In the genomic region with DNA sequence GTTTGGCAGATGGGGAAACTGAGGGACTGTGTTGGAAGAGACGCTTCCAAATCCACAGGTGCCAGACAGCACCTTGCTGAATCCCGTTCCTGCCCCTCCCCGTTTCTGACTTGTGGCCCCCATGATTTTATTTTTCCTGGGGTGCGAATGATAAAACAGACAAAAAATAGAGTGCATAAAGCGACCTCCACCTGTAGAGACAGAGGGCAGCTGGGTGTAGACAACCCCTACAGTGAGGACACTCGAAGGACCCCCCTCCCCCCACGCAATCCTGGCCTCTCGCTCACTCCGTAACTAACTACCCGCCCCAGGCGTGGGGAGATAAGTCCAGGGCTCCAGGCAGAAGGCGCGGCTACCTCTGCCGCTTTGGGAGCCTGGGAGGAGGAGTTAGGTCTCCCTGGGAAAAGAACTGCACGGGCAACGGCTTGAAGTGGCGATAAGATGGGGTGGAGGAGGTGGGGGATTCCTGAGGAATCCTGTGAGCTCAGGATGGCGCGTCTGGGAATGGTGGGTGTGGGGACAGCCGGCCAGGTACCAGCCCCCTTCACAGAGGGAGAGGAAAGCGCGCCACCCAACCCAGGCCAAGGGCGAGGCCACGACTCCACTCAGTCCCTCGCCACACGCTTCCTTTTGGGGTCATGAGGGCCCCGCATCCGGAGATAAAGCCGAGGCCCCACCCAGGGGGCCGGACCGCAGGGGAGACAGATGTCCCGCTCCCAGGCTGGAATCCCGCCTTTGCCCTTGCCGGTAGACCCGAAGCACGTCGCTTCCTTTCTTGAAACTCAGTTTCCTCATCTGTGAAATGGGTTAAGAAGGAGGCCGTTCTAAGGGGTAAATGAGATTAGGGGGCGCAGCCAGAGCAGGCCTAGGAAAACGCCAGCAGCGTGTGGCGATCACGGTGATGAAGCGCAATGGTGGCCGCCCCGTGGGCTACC, we compare ENCODE assay signal across 1 cellular context.
A peak's percentile ranks its signal among the peaks of the same experiment; 100 is the strongest.
TF ChIP-seq lines count a peak whose summit lies in the region.

No MANE protein-coding gene starts in this region.

TF ChIP-seq in GM12878, 131 proteins besides CTCF, POLR2A, EP300 and RAD21 (continued from another document):
- TF ChIP-seq, protein P1, sequence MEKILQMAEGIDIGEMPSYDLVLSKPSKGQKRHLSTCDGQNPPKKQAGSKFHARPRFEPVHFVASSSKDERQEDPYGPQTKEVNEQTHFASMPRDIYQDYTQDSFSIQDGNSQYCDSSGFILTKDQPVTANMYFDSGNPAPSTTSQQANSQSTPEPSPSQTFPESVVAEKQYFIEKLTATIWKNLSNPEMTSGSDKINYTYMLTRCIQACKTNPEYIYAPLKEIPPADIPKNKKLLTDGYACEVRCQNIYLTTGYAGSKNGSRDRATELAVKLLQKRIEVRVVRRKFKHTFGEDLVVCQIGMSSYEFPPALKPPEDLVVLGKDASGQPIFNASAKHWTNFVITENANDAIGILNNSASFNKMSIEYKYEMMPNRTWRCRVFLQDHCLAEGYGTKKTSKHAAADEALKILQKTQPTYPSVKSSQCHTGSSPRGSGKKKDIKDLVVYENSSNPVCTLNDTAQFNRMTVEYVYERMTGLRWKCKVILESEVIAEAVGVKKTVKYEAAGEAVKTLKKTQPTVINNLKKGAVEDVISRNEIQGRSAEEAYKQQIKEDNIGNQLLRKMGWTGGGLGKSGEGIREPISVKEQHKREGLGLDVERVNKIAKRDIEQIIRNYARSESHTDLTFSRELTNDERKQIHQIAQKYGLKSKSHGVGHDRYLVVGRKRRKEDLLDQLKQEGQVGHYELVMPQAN (conservative IDR thresholded peaks at IDR 0.05): peak; percentile 22; the same call in 1 of the 2 replicates
- TF ChIP-seq NFIC (IDR thresholded peaks at IDR 0.05; ENCODE audit: low read depth, low read length): no peak
- peak; percentile 76 to 78 for TF ChIP-seq IKZF2 (IDR thresholded peaks at IDR 0.05)
- TF ChIP-seq, protein P2, sequence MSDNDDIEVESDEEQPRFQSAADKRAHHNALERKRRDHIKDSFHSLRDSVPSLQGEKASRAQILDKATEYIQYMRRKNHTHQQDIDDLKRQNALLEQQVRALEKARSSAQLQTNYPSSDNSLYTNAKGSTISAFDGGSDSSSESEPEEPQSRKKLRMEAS (IDR thresholded peaks at IDR 0.05; ENCODE audit: low read depth, low read length): peak; percentile 18; the same call in 1 of the 2 replicates
- TF ChIP-seq SMC3 (IDR thresholded peaks at IDR 0.05; ENCODE audit: borderline replicate concordance, low read length): no peak
- no peak for TF ChIP-seq CHD2 (IDR thresholded peaks at IDR 0.05; ENCODE audit: borderline replicate concordance, low read depth, low read length)
- no peak for TF ChIP-seq EZH2 (IDR thresholded peaks at IDR 0.05; ENCODE audit: borderline replicate concordance, control insufficient read depth, low read depth, low read length)
- peak; percentile 98 for TF ChIP-seq SRF (IDR thresholded peaks at IDR 0.05; ENCODE audit: low read depth in 2 of 2, low read length in 2 of 2)
- no peak for TF ChIP-seq ESRRA (IDR thresholded peaks at IDR 0.05; ENCODE audit: low read length)
- TF ChIP-seq NBN (IDR thresholded peaks at IDR 0.05): peak; percentile 83
- TF ChIP-seq, protein P3, sequence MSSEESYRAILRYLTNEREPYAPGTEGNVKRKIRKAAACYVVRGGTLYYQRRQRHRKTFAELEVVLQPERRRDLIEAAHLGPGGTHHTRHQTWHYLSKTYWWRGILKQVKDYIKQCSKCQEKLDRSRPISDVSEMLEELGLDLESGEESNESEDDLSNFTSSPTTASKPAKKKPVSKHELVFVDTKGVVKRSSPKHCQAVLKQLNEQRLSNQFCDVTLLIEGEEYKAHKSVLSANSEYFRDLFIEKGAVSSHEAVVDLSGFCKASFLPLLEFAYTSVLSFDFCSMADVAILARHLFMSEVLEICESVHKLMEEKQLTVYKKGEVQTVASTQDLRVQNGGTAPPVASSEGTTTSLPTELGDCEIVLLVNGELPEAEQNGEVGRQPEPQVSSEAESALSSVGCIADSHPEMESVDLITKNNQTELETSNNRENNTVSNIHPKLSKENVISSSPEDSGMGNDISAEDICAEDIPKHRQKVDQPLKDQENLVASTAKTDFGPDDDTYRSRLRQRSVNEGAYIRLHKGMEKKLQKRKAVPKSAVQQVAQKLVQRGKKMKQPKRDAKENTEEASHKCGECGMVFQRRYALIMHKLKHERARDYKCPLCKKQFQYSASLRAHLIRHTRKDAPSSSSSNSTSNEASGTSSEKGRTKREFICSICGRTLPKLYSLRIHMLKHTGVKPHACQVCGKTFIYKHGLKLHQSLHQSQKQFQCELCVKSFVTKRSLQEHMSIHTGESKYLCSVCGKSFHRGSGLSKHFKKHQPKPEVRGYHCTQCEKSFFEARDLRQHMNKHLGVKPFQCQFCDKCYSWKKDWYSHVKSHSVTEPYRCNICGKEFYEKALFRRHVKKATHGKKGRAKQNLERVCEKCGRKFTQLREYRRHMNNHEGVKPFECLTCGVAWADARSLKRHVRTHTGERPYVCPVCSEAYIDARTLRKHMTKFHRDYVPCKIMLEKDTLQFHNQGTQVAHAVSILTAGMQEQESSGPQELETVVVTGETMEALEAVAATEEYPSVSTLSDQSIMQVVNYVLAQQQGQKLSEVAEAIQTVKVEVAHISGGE (CRISPR knock-in tag; IDR thresholded peaks at IDR 0.05): no peak
- TF ChIP-seq POLR2AphosphoS5 (IDR thresholded peaks at IDR 0.05; ENCODE audit: low read length): peak; percentile 78; the same call in 1 of the 2 replicates
- no peak for TF ChIP-seq SREBF1 (IDR thresholded peaks at IDR 0.05; ENCODE audit: low read length)
- peak; percentile 95 for TF ChIP-seq SMARCA5 (IDR thresholded peaks at IDR 0.05)
- TF ChIP-seq RELA (IDR thresholded peaks at IDR 0.05; ENCODE audit: borderline replicate concordance, partially characterized antibody): peak; percentile 32
- TF ChIP-seq, protein P4, sequence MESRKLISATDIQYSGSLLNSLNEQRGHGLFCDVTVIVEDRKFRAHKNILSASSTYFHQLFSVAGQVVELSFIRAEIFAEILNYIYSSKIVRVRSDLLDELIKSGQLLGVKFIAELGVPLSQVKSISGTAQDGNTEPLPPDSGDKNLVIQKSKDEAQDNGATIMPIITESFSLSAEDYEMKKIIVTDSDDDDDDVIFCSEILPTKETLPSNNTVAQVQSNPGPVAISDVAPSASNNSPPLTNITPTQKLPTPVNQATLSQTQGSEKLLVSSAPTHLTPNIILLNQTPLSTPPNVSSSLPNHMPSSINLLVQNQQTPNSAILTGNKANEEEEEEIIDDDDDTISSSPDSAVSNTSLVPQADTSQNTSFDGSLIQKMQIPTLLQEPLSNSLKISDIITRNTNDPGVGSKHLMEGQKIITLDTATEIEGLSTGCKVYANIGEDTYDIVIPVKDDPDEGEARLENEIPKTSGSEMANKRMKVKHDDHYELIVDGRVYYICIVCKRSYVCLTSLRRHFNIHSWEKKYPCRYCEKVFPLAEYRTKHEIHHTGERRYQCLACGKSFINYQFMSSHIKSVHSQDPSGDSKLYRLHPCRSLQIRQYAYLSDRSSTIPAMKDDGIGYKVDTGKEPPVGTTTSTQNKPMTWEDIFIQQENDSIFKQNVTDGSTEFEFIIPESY (IDR thresholded peaks at IDR 0.05): no peak
- TF ChIP-seq, protein P5, sequence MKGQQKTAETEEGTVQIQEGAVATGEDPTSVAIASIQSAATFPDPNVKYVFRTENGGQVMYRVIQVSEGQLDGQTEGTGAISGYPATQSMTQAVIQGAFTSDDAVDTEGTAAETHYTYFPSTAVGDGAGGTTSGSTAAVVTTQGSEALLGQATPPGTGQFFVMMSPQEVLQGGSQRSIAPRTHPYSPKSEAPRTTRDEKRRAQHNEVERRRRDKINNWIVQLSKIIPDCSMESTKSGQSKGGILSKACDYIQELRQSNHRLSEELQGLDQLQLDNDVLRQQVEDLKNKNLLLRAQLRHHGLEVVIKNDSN (IDR thresholded peaks at IDR 0.05; ENCODE audit: borderline replicate concordance, extremely low read length, insufficient read depth, low read depth, low read length): no peak
- TF ChIP-seq, protein P6, sequence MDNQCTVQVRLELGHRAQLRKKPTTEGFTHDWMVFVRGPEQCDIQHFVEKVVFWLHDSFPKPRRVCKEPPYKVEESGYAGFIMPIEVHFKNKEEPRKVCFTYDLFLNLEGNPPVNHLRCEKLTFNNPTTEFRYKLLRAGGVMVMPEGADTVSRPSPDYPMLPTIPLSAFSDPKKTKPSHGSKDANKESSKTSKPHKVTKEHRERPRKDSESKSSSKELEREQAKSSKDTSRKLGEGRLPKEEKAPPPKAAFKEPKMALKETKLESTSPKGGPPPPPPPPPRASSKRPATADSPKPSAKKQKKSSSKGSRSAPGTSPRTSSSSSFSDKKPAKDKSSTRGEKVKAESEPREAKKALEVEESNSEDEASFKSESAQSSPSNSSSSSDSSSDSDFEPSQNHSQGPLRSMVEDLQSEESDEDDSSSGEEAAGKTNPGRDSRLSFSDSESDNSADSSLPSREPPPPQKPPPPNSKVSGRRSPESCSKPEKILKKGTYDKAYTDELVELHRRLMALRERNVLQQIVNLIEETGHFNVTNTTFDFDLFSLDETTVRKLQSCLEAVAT (IDR thresholded peaks at IDR 0.05): peak; percentile 87
- no peak for TF ChIP-seq NR2C1 (IDR thresholded peaks at IDR 0.05)
- TF ChIP-seq FOS (IDR thresholded peaks at IDR 0.05; ENCODE audit: borderline replicate concordance, extremely low read depth, insufficient read length): no peak
- TF ChIP-seq NR2F1 (conservative IDR thresholded peaks at IDR 0.05): peak; percentile 82
- peak in 1 of 2 experiments; percentile 21; a peak in 1 of 4 replicates for TF ChIP-seq BHLHE40 (IDR thresholded peaks at IDR 0.05; ENCODE audit: borderline replicate concordance in 1 of 2, low read depth in 2 of 2, low read length in 1 of 2)
- TF ChIP-seq RB1 (IDR thresholded peaks at IDR 0.05; ENCODE audit: borderline replicate concordance): no peak
- no peak for TF ChIP-seq KDM1A (IDR thresholded peaks at IDR 0.05; ENCODE audit: borderline replicate concordance)
- no peak for TF ChIP-seq TAF1 (IDR thresholded peaks at IDR 0.05; ENCODE audit: borderline replicate concordance, low read depth, low read length)
